In genomic region chr1:71422221-71422620, GRCh38 we compare ENCODE assay signal across 2 cellular contexts.
TF ChIP-seq lines count a peak whose summit lies in the region.

No MANE protein-coding gene starts in this region.

TF ChIP-seq in neural cell, 6 proteins besides CTCF, POLR2A, EP300 and RAD21:
- TF ChIP-seq REST (IDR thresholded peaks at IDR 0.05; ENCODE audit: borderline replicate concordance) (no peak), EZH2 (IDR thresholded peaks at IDR 0.05; ENCODE audit: borderline replicate concordance, insufficient read depth, low read length, poor library complexity, severe bottlenecking) (no peak), SMC3 (conservative IDR thresholded peaks at IDR 0.05; ENCODE audit: poor library complexity) (no peak), POLR2AphosphoS5 (IDR thresholded peaks at IDR 0.05) (no peak), MXI1 (conservative IDR thresholded peaks at IDR 0.05; ENCODE audit: poor library complexity, severe bottlenecking) (no peak), TAF1 (IDR thresholded peaks at IDR 0.05; ENCODE audit: low read depth) (no peak)

TF ChIP-seq in SK-N-SH, 30 proteins besides CTCF, POLR2A, EP300 and RAD21 (continued from another document):
- TF ChIP-seq PBX3 (IDR thresholded peaks at IDR 0.05), result no peak
- TF ChIP-seq USF2 (IDR thresholded peaks at IDR 0.05; ENCODE audit: borderline replicate concordance, low read depth, low read length), result no peak
- no peak for TF ChIP-seq SIN3A (IDR thresholded peaks at IDR 0.05; ENCODE audit: borderline replicate concordance, low read depth, low read length)
- no peak for TF ChIP-seq FOXM1 (IDR thresholded peaks at IDR 0.05; ENCODE audit: low read depth)
- no peak for TF ChIP-seq TCF12 (IDR thresholded peaks at IDR 0.05)
- no peak for TF ChIP-seq NFIC (IDR thresholded peaks at IDR 0.05; ENCODE audit: borderline replicate concordance)
- no peak for TF ChIP-seq FOSL2 (IDR thresholded peaks at IDR 0.05; ENCODE audit: borderline replicate concordance, low read depth)
- no peak for TF ChIP-seq RFX5 (IDR thresholded peaks at IDR 0.05; ENCODE audit: low read length)
- TF ChIP-seq YY1 (IDR thresholded peaks at IDR 0.05; ENCODE audit: low read depth), result no peak
- no peak for TF ChIP-seq POLR2AphosphoS5 (IDR thresholded peaks at IDR 0.05; ENCODE audit: low read depth, low read length)
